In the genomic region with DNA sequence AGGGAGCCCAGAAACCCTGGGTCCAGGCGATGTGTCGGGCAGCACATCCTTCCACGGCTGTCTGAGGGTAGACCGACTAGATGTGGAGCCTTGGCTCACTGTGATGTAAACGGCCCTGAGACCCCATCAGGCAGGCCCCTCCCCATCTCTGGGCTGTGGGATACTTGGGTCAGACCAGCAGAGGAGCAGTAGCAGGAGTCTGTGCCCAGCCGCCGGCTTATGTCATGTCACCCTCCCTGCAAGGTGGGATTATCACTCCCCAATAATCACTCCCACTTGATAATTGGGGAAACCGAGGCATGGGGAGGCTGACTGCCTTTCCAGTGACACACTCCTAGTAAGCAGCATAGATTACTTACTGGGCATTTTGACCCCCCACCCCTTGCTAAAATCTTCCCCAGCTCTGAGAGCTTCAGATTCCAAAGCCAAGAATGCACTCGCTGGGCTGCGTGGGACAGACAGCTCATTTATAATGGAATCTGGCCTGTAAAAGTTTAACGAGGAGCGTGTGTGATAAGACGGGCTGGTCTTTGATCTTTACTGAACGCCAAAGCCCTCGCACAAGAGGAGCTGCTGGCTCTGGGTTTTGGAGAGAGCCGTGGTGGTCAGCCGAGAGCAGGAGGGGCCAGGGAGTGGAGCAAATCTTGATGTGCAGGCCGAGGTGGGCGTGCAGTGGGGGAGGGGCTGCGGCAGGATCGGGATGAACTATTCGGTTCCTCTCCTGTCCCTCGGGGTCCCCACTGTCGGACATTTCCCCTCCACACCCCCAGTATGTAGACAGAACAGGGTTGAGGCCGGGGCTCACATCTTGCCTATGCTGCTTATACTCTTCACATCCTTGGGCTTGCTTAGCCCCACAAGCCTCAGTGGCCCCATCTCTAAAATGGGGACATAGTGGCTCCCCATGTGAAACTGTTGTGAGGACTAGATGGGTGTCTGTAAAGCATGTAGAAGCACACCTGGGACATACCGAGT, we compare ENCODE assay signal across 10 cellular contexts.
A peak's percentile ranks its signal among the peaks of the same experiment; 100 is the strongest.
DNase-seq lines count a peak whose midpoint lies in the region; ATAC-seq lines count a peak whose summit lies in the region.
"Had no signal": no experiment of that assay in that cellular context is flagged by ENCODE, and none has a peak within 500 bp of the region (broad histone marks: within the 10 kb centered on the region; RNA-seq: fewer than 3 reads in every experiment).

No MANE protein-coding gene starts in this region.

- H3K4me3 ChIP-seq in skeletal muscle tissue (ENCODE audit: low read length in 3 of 3): no peak overlapping the region

- H3K27me3 ChIP-seq in skeletal muscle tissue (ENCODE audit: control insufficient read depth in 3 of 3, insufficient read depth in 3 of 3, low read length in 3 of 3): no peaks in the 10 kb centered on the region

- no peak for ATAC-seq in HG03175 (IDR thresholded peaks at IDR 0.05; ENCODE audit: unreplicated experiment)
- ATAC-seq in HG03520 (IDR thresholded peaks at IDR 0.05; ENCODE audit: unreplicated experiment): no peak
- ATAC-seq: activated T-helper 17 cell treated with anti-CD3 and anti-CD28 coated beads, Interleukin-2, amount 50 U/mL, for 72 hours had no signal

- peak; percentile 93 for DNase-seq in EL
- peak; percentile 60 for DNase-seq in T1000 (lab: John Stamatoyannopoulos, UW)
- DNase-seq in islet precursor cell: peak; percentile 98
- DNase-seq in NCI-H2029 (lab: John Stamatoyannopoulos, UW): no peak
- DNase-seq in NCI-H2227 treated with DMSO at 0.1 percent for 48 hours (lab: John Stamatoyannopoulos, UW): no peak
- DNase-seq: T-helper 1 cell had no signal

- H3K27ac ChIP-seq in skeletal muscle tissue (ENCODE audit: low read depth, low read length): peak overlapping the region; percentile 60

- no peaks in the 10 kb centered on the region for H3K36me3 ChIP-seq in skeletal muscle tissue (ENCODE audit: control insufficient read depth in 3 of 3, insufficient read depth in 3 of 3, low read length in 3 of 3)

- H3K4me1 ChIP-seq in skeletal muscle tissue (ENCODE audit: control insufficient read depth in 3 of 3, insufficient read depth in 3 of 3, low read length in 3 of 3): peaks cover 57 to 83% (median 58%) of the 10 kb centered on the region in 3 donors

- H3K9me3 ChIP-seq in skeletal muscle tissue (ENCODE audit: control insufficient read depth in 3 of 3, low read length in 3 of 3): peaks cover 0 to 2% (median 0%) of the 10 kb centered on the region in 3 donors

- no peak overlapping the region for H3K9ac ChIP-seq in skeletal muscle tissue (ENCODE audit: low read depth in 1 of 3, low read length in 3 of 3)

Comparison
In these comparisons a context has a peak if more than half of its experiments do, and no peak if none do; other contexts are left out.
1. DNase-seq: peak in EL (single experiment), T1000 (single experiment) and islet precursor cell (single experiment); none in NCI-H2029 (single experiment) and NCI-H2227 treated with DMSO at 0.1 percent for 48 hours (single experiment).